17 cellular contexts compared by ENCODE assay signal in genomic region chr14:67564236-67564635, GRCh38. TPM values are rescaled to one million over a fixed set of nuclear protein-coding genes. Genes with fewer than 3 reads are reported as not detected.
"Had no signal": no experiment of that assay in that cellular context is flagged by ENCODE, and none has a peak within 500 bp of the region (broad histone marks: within the 10 kb centered on the region; RNA-seq: fewer than 3 reads in every experiment).

No MANE protein-coding gene starts in this region.

- ATAC-seq: activated CD4-positive, alpha-beta T cell treated with anti-CD3 and anti-CD28 coated beads for 36 hours; activated CD8-positive, alpha-beta T cell treated with anti-CD3 and anti-CD28 coated beads for 36 hours; left colon; natural killer cell had no signal

- H3K27ac ChIP-seq: adrenal gland, epithelial cell of prostate, vagina had no signal

- H3K4me1 ChIP-seq: vagina had no signal

- H3K9me3 ChIP-seq: adrenal gland, vagina had no signal

- DNase-seq: activated CD4-positive, alpha-beta T cell treated with anti-CD3 and anti-CD28 coated beads for 36 hours; activated CD8-positive, alpha-beta memory T cell treated with anti-CD3 and anti-CD28 coated beads, Interleukin-2, amount 50 U/mL, for 4 hours; activated CD8-positive, alpha-beta T cell treated with anti-CD3 and anti-CD28 coated beads for 36 hours; activated naive CD4-positive, alpha-beta T cell treated with anti-CD3 and anti-CD28 coated beads for 36 hours; central memory CD4-positive, alpha-beta T cell; effector memory CD4-positive, alpha-beta T cell; hypothalamus; left colon; natural killer cell; nucleus accumbens; stimulated activated CD4-positive, alpha-beta T cell treated with anti-CD3 and anti-CD28 coated beads, Interleukin-15, amount 100 ng/mL, for 24 hours; stimulated activated CD4-positive, alpha-beta T cell treated with anti-CD3 and anti-CD28 coated beads, Interleukin-4, amount 100 ng/mL, for 24 hours had no signal

- H3K27me3 Mint-ChIP-seq: activated CD4-positive, alpha-beta T cell treated with anti-CD3 and anti-CD28 coated beads for 36 hours; activated CD8-positive, alpha-beta T cell treated with anti-CD3 and anti-CD28 coated beads for 36 hours; stimulated activated naive CD8-positive, alpha-beta T cell treated with anti-CD3 and anti-CD28 coated beads, Interleukin-15, Interleukin-2, amounts not matched to agents 100 ng/mL and 50 ng/mL, for 24 hours had no signal

- H3K27ac Mint-ChIP-seq: activated CD4-positive, alpha-beta T cell treated with anti-CD3 and anti-CD28 coated beads for 36 hours; activated CD8-positive, alpha-beta T cell treated with anti-CD3 and anti-CD28 coated beads for 36 hours; activated naive CD4-positive, alpha-beta T cell treated with anti-CD3 and anti-CD28 coated beads for 36 hours; activated T-helper 1 cell treated with anti-CD3 and anti-CD28 coated beads, Interleukin-12 subunit alpha, Interleukin-12 subunit beta, Interleukin-2, Interleukin-4 antibody, amounts not matched to agents 30 ng/mL and 10 ng/mL and 1 ng/mL, durations not matched to agents 14 hours and 24 hours and 36 hours; natural killer cell; stimulated activated naive CD8-positive, alpha-beta T cell treated with anti-CD3 and anti-CD28 coated beads, Interleukin-15, Interleukin-2, amounts not matched to agents 100 ng/mL and 50 ng/mL, for 24 hours had no signal

- H3K4me3 Mint-ChIP-seq: activated CD4-positive, alpha-beta T cell treated with anti-CD3 and anti-CD28 coated beads for 36 hours; activated CD8-positive, alpha-beta T cell treated with anti-CD3 and anti-CD28 coated beads for 36 hours; activated naive CD4-positive, alpha-beta T cell treated with anti-CD3 and anti-CD28 coated beads for 36 hours; activated T-helper 1 cell treated with anti-CD3 and anti-CD28 coated beads, Interleukin-12 subunit alpha, Interleukin-12 subunit beta, Interleukin-2, Interleukin-4 antibody, amounts not matched to agents 30 ng/mL and 10 ng/mL and 1 ng/mL, durations not matched to agents 14 hours and 24 hours and 36 hours; natural killer cell; stimulated activated naive CD8-positive, alpha-beta T cell treated with anti-CD3 and anti-CD28 coated beads, Interleukin-15, Interleukin-2, amounts not matched to agents 100 ng/mL and 50 ng/mL, for 24 hours had no signal

- H3K4me3 ChIP-seq: adrenal gland, vagina had no signal

- H3K36me3 ChIP-seq: vagina had no signal

- H3K27me3 ChIP-seq: adrenal gland, vagina had no signal

- H3K4me1 Mint-ChIP-seq: activated CD4-positive, alpha-beta T cell treated with anti-CD3 and anti-CD28 coated beads for 36 hours; natural killer cell had no signal

- H3K36me3 Mint-ChIP-seq: natural killer cell had no signal

- H3K9me3 Mint-ChIP-seq: activated CD8-positive, alpha-beta T cell treated with anti-CD3 and anti-CD28 coated beads for 36 hours; activated naive CD4-positive, alpha-beta T cell treated with anti-CD3 and anti-CD28 coated beads for 36 hours; activated T-helper 1 cell treated with anti-CD3 and anti-CD28 coated beads, Interleukin-12 subunit alpha, Interleukin-12 subunit beta, Interleukin-2, Interleukin-4 antibody, amounts not matched to agents 30 ng/mL and 10 ng/mL and 1 ng/mL, durations not matched to agents 14 hours and 24 hours and 36 hours; natural killer cell; stimulated activated naive CD8-positive, alpha-beta T cell treated with anti-CD3 and anti-CD28 coated beads, Interleukin-15, Interleukin-2, amounts not matched to agents 100 ng/mL and 50 ng/mL, for 24 hours had no signal

RNA-seq across cellular contexts. Expression of gene PLEKHH1, which starts 31.1 kb away (rescaled TPM):
- total RNA-seq: natural killer cell had no signal
